ENCODE assay signal across 1 cellular context in genomic region chr20:13784893-13785715, GRCh38.
TF ChIP-seq lines count a peak whose summit lies in the region.

ESF1 (minus strand) TSS chr20:13784919; CDS start chr20:13783140, 1,779 bp downstream.
NDUFAF5 (plus strand) TSS chr20:13785028; CDS start chr20:13785069, 41 bp downstream.

TF ChIP-seq in HepG2, 621 proteins besides CTCF, POLR2A, EP300 and RAD21 (continued from another document and continues in another):
- peak; percentile 76; the same call in 1 of the 2 replicates for TF ChIP-seq PRDM10 (CRISPR knock-in tag; IDR thresholded peaks at IDR 0.05; ENCODE audit: low read depth)
- peak; percentile 92 for TF ChIP-seq ZNF644 (CRISPR knock-in tag; IDR thresholded peaks at IDR 0.05; ENCODE audit: low read depth)
- TF ChIP-seq ZNF547 (CRISPR knock-in tag; IDR thresholded peaks at IDR 0.05), result peak; percentile 69
- TF ChIP-seq SOX13 (IDR thresholded peaks at IDR 0.05), result no peak; the same call in 1 of the 2 replicates
- peak in 1 of 2 experiments; percentile 79; a peak in 2 of 4 replicates for TF ChIP-seq SOX13 (CRISPR knock-in tag; conservative IDR thresholded peaks at IDR 0.05 in 1 of 2, IDR thresholded peaks at IDR 0.05 in 1 of 2)
- no peak for TF ChIP-seq GTF2F1 (IDR thresholded peaks at IDR 0.05; ENCODE audit: low read length)
- TF ChIP-seq FOXA3 (CRISPR knock-in tag; IDR thresholded peaks at IDR 0.05), result peak; percentile 94
- peak; percentile 23; the same call in 1 of the 2 replicates for TF ChIP-seq E2F5 (CRISPR knock-in tag; conservative IDR thresholded peaks at IDR 0.05)
- 0 out of 2 replicates have a peak, but pooled peaks have one; percentile 55 for TF ChIP-seq FOXO4 (CRISPR knock-in tag; conservative IDR thresholded peaks at IDR 0.05)
- peak; percentile 81; the same call in 1 of the 2 replicates for TF ChIP-seq THAP8 (CRISPR knock-in tag; IDR thresholded peaks at IDR 0.05; ENCODE audit: borderline replicate concordance)
- peak; percentile 100 for TF ChIP-seq HOMEZ (CRISPR knock-in tag; IDR thresholded peaks at IDR 0.05; ENCODE audit: low read depth)
- 0 out of 2 replicates have a peak, but pooled peaks have one; percentile 71 for TF ChIP-seq TBP (CRISPR knock-in tag; IDR thresholded peaks at IDR 0.05)
- no peak; the same call in 1 of the 2 replicates for TF ChIP-seq EHMT2 (IDR thresholded peaks at IDR 0.05; ENCODE audit: borderline replicate concordance, low read depth, low read length)
- TF ChIP-seq FOXA1 (IDR thresholded peaks at IDR 0.05), result no peak
- TF ChIP-seq FOXA1 (CRISPR knock-in tag; IDR thresholded peaks at IDR 0.05), result peak; percentile 89
- peak; percentile 95 for TF ChIP-seq MAF1 (CRISPR knock-in tag; IDR thresholded peaks at IDR 0.05; ENCODE audit: borderline replicate concordance)
- 0 out of 2 replicates have a peak, but pooled peaks have one; percentile 89 for TF ChIP-seq SNAPC2 (CRISPR knock-in tag; IDR thresholded peaks at IDR 0.05)
- TF ChIP-seq EEA1 (CRISPR knock-in tag; IDR thresholded peaks at IDR 0.05; ENCODE audit: borderline replicate concordance), result peak; percentile 98; the same call in 1 of the 2 replicates
- TF ChIP-seq CBX1 (IDR thresholded peaks at IDR 0.05; ENCODE audit: low read depth), result peak; percentile 97
- no peak for TF ChIP-seq ZNF10 (CRISPR knock-in tag; IDR thresholded peaks at IDR 0.05; ENCODE audit: borderline replicate concordance, low read depth)
- peak; percentile 100 for TF ChIP-seq ZNF687 (CRISPR knock-in tag; IDR thresholded peaks at IDR 0.05)
- peak; percentile 97 for TF ChIP-seq MXD1 (CRISPR knock-in tag; IDR thresholded peaks at IDR 0.05)
- TF ChIP-seq KLF15 (CRISPR knock-in tag; IDR thresholded peaks at IDR 0.05; ENCODE audit: borderline replicate concordance), result peak; percentile 94
- peak; percentile 92 for TF ChIP-seq ZNF256 (CRISPR knock-in tag; conservative IDR thresholded peaks at IDR 0.05)
- TF ChIP-seq ZNF207 (IDR thresholded peaks at IDR 0.05; ENCODE audit: borderline replicate concordance), result no peak
- TF ChIP-seq POGZ (CRISPR knock-in tag; IDR thresholded peaks at IDR 0.05), result peak; percentile 100
- peak; percentile 92 for TF ChIP-seq ZBTB38 (CRISPR knock-in tag; IDR thresholded peaks at IDR 0.05)
- TF ChIP-seq ISX (CRISPR knock-in tag; conservative IDR thresholded peaks at IDR 0.05), result peak; percentile 82; the same call in 1 of the 2 replicates
- no peak for TF ChIP-seq ZFYVE20 (CRISPR knock-in tag; IDR thresholded peaks at IDR 0.05; ENCODE audit: borderline replicate concordance, low read depth)
- peak; percentile 87 for TF ChIP-seq ETV5 (CRISPR knock-in tag; IDR thresholded peaks at IDR 0.05; ENCODE audit: borderline replicate concordance)
- peak; percentile 54; the same call in 1 of the 2 replicates for TF ChIP-seq ZNF879 (CRISPR knock-in tag; IDR thresholded peaks at IDR 0.05)
- TF ChIP-seq ZC3H13 (CRISPR knock-in tag; IDR thresholded peaks at IDR 0.05), result peak; percentile 89; the same call in 1 of the 2 replicates
- TF ChIP-seq TAF1 (CRISPR knock-in tag; IDR thresholded peaks at IDR 0.05), result peak; percentile 86
- no peak; the same call in 1 of the 2 replicates for TF ChIP-seq ETS1 (CRISPR knock-in tag; IDR thresholded peaks at IDR 0.05)
- peak; percentile 99 for TF ChIP-seq HOXA5 (CRISPR knock-in tag; IDR thresholded peaks at IDR 0.05)
- TF ChIP-seq AGO1 (IDR thresholded peaks at IDR 0.05; ENCODE audit: low read depth, low read length, poor library complexity, severe bottlenecking), result peak; percentile 84
- TF ChIP-seq ZNF792 (CRISPR knock-in tag; IDR thresholded peaks at IDR 0.05), result peak; percentile 92
- peak; percentile 91 for TF ChIP-seq ZNF558 (CRISPR knock-in tag; IDR thresholded peaks at IDR 0.05; ENCODE audit: borderline replicate concordance)
- TF ChIP-seq HOXA3 (CRISPR knock-in tag; IDR thresholded peaks at IDR 0.05), result peak; percentile 97
- no peak for TF ChIP-seq TAF15 (IDR thresholded peaks at IDR 0.05; ENCODE audit: low read depth, low read length, poor library complexity, severe bottlenecking)
- TF ChIP-seq SMARCE1 (IDR thresholded peaks at IDR 0.05; ENCODE audit: borderline replicate concordance), result no peak
- TF ChIP-seq ZNF652 (CRISPR knock-in tag; IDR thresholded peaks at IDR 0.05; ENCODE audit: borderline replicate concordance, low read depth), result peak; percentile 13
- TF ChIP-seq BORCS8-MEF2B (CRISPR knock-in tag; IDR thresholded peaks at IDR 0.05), result peak; percentile 97; the same call in 1 of the 2 replicates
- peak; percentile 97 for TF ChIP-seq BRCA1 (CRISPR knock-in tag; IDR thresholded peaks at IDR 0.05)
- TF ChIP-seq HNRNPL (IDR thresholded peaks at IDR 0.05; ENCODE audit: low read depth, low read length), result peak; percentile 76
- TF ChIP-seq RBM39 (IDR thresholded peaks at IDR 0.05; ENCODE audit: low read depth, low read length, poor library complexity, severe bottlenecking), result peak; percentile 98
- peak; percentile 90 for TF ChIP-seq HIVEP1 (CRISPR knock-in tag; IDR thresholded peaks at IDR 0.05)
- TF ChIP-seq ZNF414 (CRISPR knock-in tag; IDR thresholded peaks at IDR 0.05), result no peak
- TF ChIP-seq ZNF263 (CRISPR knock-in tag; IDR thresholded peaks at IDR 0.05), result peak; percentile 72
- peak; percentile 92; the same call in 1 of the 2 replicates for TF ChIP-seq PCBP1 (IDR thresholded peaks at IDR 0.05; ENCODE audit: borderline replicate concordance, low read depth, low read length)
